In the genomic region with DNA sequence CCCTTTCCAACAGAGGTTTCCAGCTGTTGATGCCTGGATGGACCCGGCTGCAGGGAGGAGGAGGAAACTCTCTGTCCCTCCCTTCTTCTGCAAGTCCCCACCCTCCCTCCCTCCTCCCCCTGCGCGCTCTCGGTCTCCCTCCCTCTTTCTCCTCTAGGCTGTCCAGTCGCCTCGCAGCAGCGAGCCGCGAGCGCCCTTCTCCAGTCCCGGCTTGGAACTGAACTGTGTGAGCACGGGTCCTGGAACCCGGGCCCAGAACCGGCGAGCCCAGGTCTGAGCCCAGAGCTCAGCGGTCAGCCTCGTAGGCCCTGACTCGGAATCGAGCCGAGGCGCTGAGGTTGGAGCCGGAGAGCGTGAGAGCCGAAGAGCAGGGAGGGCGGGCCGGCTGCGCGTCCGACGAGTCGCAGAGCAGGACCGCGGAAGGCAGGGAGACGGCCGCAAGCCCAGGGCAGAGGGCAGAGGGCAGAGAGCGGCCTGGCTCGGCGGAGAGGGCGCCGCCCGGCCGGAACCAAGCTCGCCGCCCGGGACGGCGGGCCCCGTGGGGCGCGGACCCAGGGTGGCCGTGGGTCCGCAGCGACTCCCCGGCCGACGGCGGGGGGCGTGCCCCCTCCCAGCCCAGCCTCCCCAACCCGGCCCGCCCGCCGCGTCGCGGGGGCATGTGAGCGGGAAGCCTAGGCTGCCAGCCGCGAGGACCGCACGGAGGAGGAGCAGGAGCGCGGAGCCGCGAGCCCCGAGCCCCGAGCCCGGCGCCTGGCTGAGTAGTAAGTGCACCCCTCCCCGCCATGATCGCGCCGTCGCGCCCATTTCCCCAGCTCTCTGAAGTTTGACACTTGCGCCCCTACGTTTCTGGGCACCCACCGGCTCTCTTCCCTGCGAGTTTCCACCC, we compare ENCODE assay signal across 1 cellular context.
TF ChIP-seq lines count a peak whose summit lies in the region.

Gene SOX13 (plus strand): TSS at position 165 of the 886 bp plus-strand sequence. CDS start 39,801 bp downstream, outside the sequence.

TF ChIP-seq in HepG2, 621 proteins besides CTCF, POLR2A, EP300 and RAD21 (continued from another document and continues in another):
- TF ChIP-seq AGO1 (IDR thresholded peaks at IDR 0.05; ENCODE audit: low read depth, low read length, poor library complexity, severe bottlenecking) (no peak), CAMTA2 (CRISPR knock-in tag; IDR thresholded peaks at IDR 0.05; ENCODE audit: borderline replicate concordance) (peak; percentile 35; the same call in 1 of the 2 replicates), PRDM15 (CRISPR knock-in tag; IDR thresholded peaks at IDR 0.05) (no peak; the same call in 1 of the 2 replicates), AFF4 (CRISPR knock-in tag; IDR thresholded peaks at IDR 0.05) (no peak), HNRNPUL1 (IDR thresholded peaks at IDR 0.05; ENCODE audit: low read depth, low read length) (no peak), ZNF367 (CRISPR knock-in tag; IDR thresholded peaks at IDR 0.05; ENCODE audit: borderline replicate concordance) (no peak), ZNF253 (CRISPR knock-in tag; IDR thresholded peaks at IDR 0.05; ENCODE audit: borderline replicate concordance) (no peak), DNMT1 (CRISPR knock-in tag; IDR thresholded peaks at IDR 0.05) (peak; percentile 82), ZNF749 (CRISPR knock-in tag; IDR thresholded peaks at IDR 0.05; ENCODE audit: borderline replicate concordance) (no peak), BORCS8-MEF2B (CRISPR knock-in tag; IDR thresholded peaks at IDR 0.05) (peak; percentile 38; the same call in 1 of the 2 replicates), MIXL1 (CRISPR knock-in tag; IDR thresholded peaks at IDR 0.05) (peak; percentile 62), ZNF678 (CRISPR knock-in tag; IDR thresholded peaks at IDR 0.05) (no peak), KLF15 (CRISPR knock-in tag; IDR thresholded peaks at IDR 0.05; ENCODE audit: borderline replicate concordance) (no peak; the same call in 1 of the 2 replicates), E2F5 (CRISPR knock-in tag; conservative IDR thresholded peaks at IDR 0.05) (no peak), ZFX (CRISPR knock-in tag; IDR thresholded peaks at IDR 0.05; ENCODE audit: low read depth) (peak; percentile 96), ZNF841 (CRISPR knock-in tag; IDR thresholded peaks at IDR 0.05; ENCODE audit: borderline replicate concordance) (no peak), PHB2 (IDR thresholded peaks at IDR 0.05; ENCODE audit: partially characterized antibody) (no peak), LCORL (IDR thresholded peaks at IDR 0.05) (no peak), LCORL (CRISPR knock-in tag; IDR thresholded peaks at IDR 0.05) (peak; percentile 73; the same call in 1 of the 2 replicates), ZNF629 (CRISPR knock-in tag; conservative IDR thresholded peaks at IDR 0.05) (peak; percentile 11; the same call in 1 of the 2 replicates), SRF (IDR thresholded peaks at IDR 0.05; ENCODE audit: low read depth, low read length) (no peak), STAT6 (CRISPR knock-in tag; IDR thresholded peaks at IDR 0.05; ENCODE audit: borderline replicate concordance) (no peak), ONECUT2 (CRISPR knock-in tag; IDR thresholded peaks at IDR 0.05) (no peak; the same call in 1 of the 2 replicates), KAT2B (IDR thresholded peaks at IDR 0.05; ENCODE audit: borderline replicate concordance, low read depth, low read length) (no peak), JDP2 (CRISPR knock-in tag; IDR thresholded peaks at IDR 0.05; ENCODE audit: borderline replicate concordance) (no peak), PRDM10 (CRISPR knock-in tag; IDR thresholded peaks at IDR 0.05; ENCODE audit: low read depth) (no peak), IRF2 (CRISPR knock-in tag; IDR thresholded peaks at IDR 0.05) (no peak), SAFB2 (CRISPR knock-in tag; IDR thresholded peaks at IDR 0.05; ENCODE audit: borderline replicate concordance, low read depth) (no peak), NBN (conservative IDR thresholded peaks at IDR 0.05) (no peak), KLF12 (CRISPR knock-in tag; IDR thresholded peaks at IDR 0.05; ENCODE audit: borderline replicate concordance) (0 out of 2 replicates have a peak, but pooled peaks have one; percentile 53), TMF1 (CRISPR knock-in tag; IDR thresholded peaks at IDR 0.05; ENCODE audit: low read depth) (no peak), TFDP2 (CRISPR knock-in tag; IDR thresholded peaks at IDR 0.05) (peak; percentile 23; the same call in 1 of the 2 replicates)
- TF ChIP-seq, protein P1, sequence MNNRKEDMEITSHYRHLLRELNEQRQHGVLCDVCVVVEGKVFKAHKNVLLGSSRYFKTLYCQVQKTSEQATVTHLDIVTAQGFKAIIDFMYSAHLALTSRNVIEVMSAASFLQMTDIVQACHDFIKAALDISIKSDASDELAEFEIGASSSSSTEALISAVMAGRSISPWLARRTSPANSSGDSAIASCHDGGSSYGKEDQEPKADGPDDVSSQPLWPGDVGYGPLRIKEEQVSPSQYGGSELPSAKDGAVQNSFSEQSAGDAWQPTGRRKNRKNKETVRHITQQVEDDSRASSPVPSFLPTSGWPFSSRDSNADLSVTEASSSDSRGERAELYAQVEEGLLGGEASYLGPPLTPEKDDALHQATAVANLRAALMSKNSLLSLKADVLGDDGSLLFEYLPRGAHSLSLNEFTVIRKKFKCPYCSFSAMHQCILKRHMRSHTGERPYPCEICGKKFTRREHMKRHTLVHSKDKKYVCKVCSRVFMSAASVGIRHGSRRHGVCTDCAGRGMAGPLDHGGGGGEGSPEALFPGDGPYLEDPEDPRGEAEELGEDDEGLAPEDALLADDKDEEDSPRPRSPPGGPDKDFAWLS (CRISPR knock-in tag; IDR thresholded peaks at IDR 0.05; ENCODE audit: borderline replicate concordance), result no peak
- TF ChIP-seq, protein P2, sequence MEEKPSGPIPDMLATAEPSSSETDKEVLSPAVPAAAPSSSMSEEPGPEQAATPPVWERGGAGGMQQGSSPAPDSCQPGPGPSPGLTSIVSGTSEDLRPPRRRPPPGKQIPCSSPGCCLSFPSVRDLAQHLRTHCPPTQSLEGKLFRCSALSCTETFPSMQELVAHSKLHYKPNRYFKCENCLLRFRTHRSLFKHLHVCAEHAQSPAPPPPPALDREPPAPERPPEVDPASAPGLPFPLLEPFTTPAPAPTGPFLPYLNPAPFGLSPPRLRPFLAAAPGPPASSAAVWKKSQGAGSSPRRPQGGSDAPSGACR (CRISPR knock-in tag; IDR thresholded peaks at IDR 0.05), result no peak
